Comparison of ENCODE assay signal across 26 cellular contexts in the genomic region with DNA sequence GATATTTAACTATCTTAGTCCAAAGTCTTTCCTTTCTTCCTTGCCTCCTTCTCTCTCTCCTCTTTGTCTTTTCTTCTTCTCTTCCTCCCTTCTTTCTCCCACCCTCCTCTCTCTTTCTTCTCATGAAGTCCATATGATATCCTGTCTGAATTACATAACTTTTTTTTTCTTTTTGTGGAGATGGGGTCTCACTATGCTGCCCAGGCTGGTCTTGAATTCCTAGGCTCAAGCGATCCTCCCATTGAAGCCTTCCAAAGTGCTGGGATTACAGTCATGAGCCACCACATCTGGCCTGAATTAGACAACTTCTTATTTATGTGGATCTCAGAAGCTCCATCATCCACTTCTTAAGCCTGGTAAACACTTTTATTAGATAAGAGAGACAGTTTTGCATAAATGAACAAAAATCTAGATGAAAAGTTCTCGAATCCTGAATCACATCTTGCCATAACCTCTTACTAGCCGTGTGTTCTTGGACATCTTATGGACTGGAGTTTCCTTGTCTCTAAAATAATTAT.
A peak's percentile ranks its signal among the peaks of the same experiment; 100 is the strongest.
DNase-seq lines count a peak whose midpoint lies in the region; ATAC-seq, FAIRE-seq and TF ChIP-seq lines count a peak whose summit lies in the region.
"Had no signal": no experiment of that assay in that cellular context is flagged by ENCODE, and none has a peak within 500 bp of the region (broad histone marks: within the 10 kb centered on the region; RNA-seq: fewer than 3 reads in every experiment).

No MANE protein-coding gene starts in this region.

- intact Hi-C loops in CD4-positive, alpha-beta T cell (cut with DNase I, micrococcal nuclease), result no loop called here
- intact Hi-C loops in testis (cut with DNase I; ENCODE audit: low total_unique reads), result no loop called here

- TF ChIP-seq POLR2A in GM12892 (IDR thresholded peaks at IDR 0.05; ENCODE audit: low read depth, low read length) (no peak), testis (IDR thresholded peaks at IDR 0.05) (no peak)

- 0 out of 2 replicates have a peak, but pooled peaks cover 6% of the 10 kb centered on the region for H3F3A ChIP-seq in DOHH2 (ENCODE audit: control insufficient read depth, insufficient read depth)

- peaks cover 84% of the 10 kb centered on the region for H3K4me1 ChIP-seq in DOHH2 (ENCODE audit: control insufficient read depth, low read length)
- no peaks in the 10 kb centered on the region for H3K4me1 ChIP-seq in testis
- H3K4me1 ChIP-seq: HAP-1, SJCRH30 had no signal

- H3K27me3 Mint-ChIP-seq in CD4-positive, alpha-beta T cell, result no peaks in the 10 kb centered on the region
- no peaks in the 10 kb centered on the region for H3K27me3 Mint-ChIP-seq in activated naive CD8-positive, alpha-beta T cell treated with anti-CD3 and anti-CD28 coated beads, Interleukin-2, amount 10 ng/mL, durations not matched to agents 7 days and 5 days
- no peaks in the 10 kb centered on the region for H3K27me3 Mint-ChIP-seq in memory B cell
- H3K27me3 Mint-ChIP-seq: brain had no signal

- no peak overlapping the region for H3K4me3 ChIP-seq in DOHH2 (ENCODE audit: low read length)
- H3K4me3 ChIP-seq in testis, result no peak overlapping the region
- H3K4me3 ChIP-seq: gastrocnemius medialis, HAP-1, left lung, SJCRH30, upper lobe of left lung had no signal

- peak overlapping the region; percentile 84; the same call in 1 of the 2 replicates for H3K4me2 ChIP-seq in DOHH2 (ENCODE audit: low read length)

- H3K9me3 ChIP-seq in CD4-positive, alpha-beta T cell (ENCODE audit: control insufficient read depth, low read length), result no peaks in the 10 kb centered on the region
- no peaks in the 10 kb centered on the region for H3K9me3 ChIP-seq in DOHH2 (ENCODE audit: control insufficient read depth, insufficient read depth, low read length)
- H3K9me3 ChIP-seq in testis, result no peaks in the 10 kb centered on the region
- H3K9me3 ChIP-seq: gastrocnemius medialis, HAP-1, left lung, Peyer's patch, SJCRH30, upper lobe of left lung had no signal

- H3K9me3 Mint-ChIP-seq in CD4-positive, alpha-beta T cell, result no peaks in the 10 kb centered on the region
- H3K9me3 Mint-ChIP-seq in activated naive CD8-positive, alpha-beta T cell treated with anti-CD3 and anti-CD28 coated beads, Interleukin-2, amount 10 ng/mL, durations not matched to agents 7 days and 5 days, result no peaks in the 10 kb centered on the region
- H3K9me3 Mint-ChIP-seq in memory B cell, result no peaks in the 10 kb centered on the region
- H3K9me3 Mint-ChIP-seq: brain had no signal

- H3K27me3 ChIP-seq in CD4-positive, alpha-beta T cell (ENCODE audit: control insufficient read depth, insufficient read depth, low read length), result no peaks in the 10 kb centered on the region
- H3K27me3 ChIP-seq in DOHH2 (ENCODE audit: control insufficient read depth, low read length), result no peaks in the 10 kb centered on the region
- no peaks in the 10 kb centered on the region for H3K27me3 ChIP-seq in testis
- H3K27me3 ChIP-seq: gastrocnemius medialis, left lung, Peyer's patch, SJCRH30, upper lobe of left lung had no signal

- no peak overlapping the region for H3K27ac ChIP-seq in CD4-positive, alpha-beta T cell (ENCODE audit: low read depth, low read length)
- H3K27ac ChIP-seq in DOHH2 (ENCODE audit: low read depth, low read length) (no peak overlapping the region), testis (no peak overlapping the region)
- H3K27ac ChIP-seq: gastrocnemius medialis, HL-60, left lung, SJCRH30, upper lobe of left lung had no signal

- CTCF ChIA-PET in CD4-positive, alpha-beta T cell (lab: Charles Lee), result no interaction called here

- FAIRE-seq in GM12892 (lab: Jason Lieb, UNC), result no peak

- H3K79me2 ChIP-seq in DOHH2 (ENCODE audit: control insufficient read depth, low read length), result peaks cover 50% of the 10 kb centered on the region

- H4K20me1 ChIP-seq in DOHH2 (ENCODE audit: control insufficient read depth, insufficient read depth, low read depth, low read length), result no peaks in the 10 kb centered on the region

- peaks cover 46% of the 10 kb centered on the region for H3K4me1 Mint-ChIP-seq in CD4-positive, alpha-beta T cell (ENCODE audit: low read depth)
- H3K4me1 Mint-ChIP-seq in activated naive CD8-positive, alpha-beta T cell treated with anti-CD3 and anti-CD28 coated beads, Interleukin-2, amount 10 ng/mL, durations not matched to agents 7 days and 5 days, result peaks cover 34% of the 10 kb centered on the region
- H3K4me1 Mint-ChIP-seq in memory B cell, result peaks cover 41% of the 10 kb centered on the region

- DNase-seq in CD4-positive, alpha-beta T cell, result no peak
- no peak for DNase-seq in activated naive CD8-positive, alpha-beta T cell treated with anti-CD3 and anti-CD28 coated beads, Interleukin-2, amount 10 ng/mL, durations not matched to agents 7 days and 5 days
- DNase-seq in memory B cell (ENCODE audit: low spot score in 2 of 2) (no peak), GM12892 (ENCODE audit: insufficient read length) (no peak), testis (no peak)
- DNase-seq: activated CD4-positive, alpha-beta T cell treated with anti-CD3 and anti-CD28 coated beads for 4 hours; DMS53; erythroblast; gastrocnemius medialis; hippocampal formation; left lung; NCI-H1092; NCI-H187; NCI-H2171 treated with DMSO at 0.1 percent for 48 hours; Peyer's patch; SJCRH30; stimulated activated CD4-positive, alpha-beta T cell treated with anti-CD3 and anti-CD28 coated beads, Interleukin-15, amount 100 ng/mL, for 24 hours; upper lobe of left lung had no signal

- H3K36me3 ChIP-seq in DOHH2 (ENCODE audit: control insufficient read depth, low read length) (no peaks in the 10 kb centered on the region; the same call in 1 of the 2 replicates), testis (ENCODE audit: low read depth, missing control alignments) (no peaks in the 10 kb centered on the region)
- H3K36me3 ChIP-seq: gastrocnemius medialis, HAP-1, left lung, Peyer's patch, SJCRH30, upper lobe of left lung had no signal

- WGBS in testis, 2 donors, result 95 to 96% methylated on average over 3 of the region's 3 CpGs

- H3K4me3 Mint-ChIP-seq in CD4-positive, alpha-beta T cell, result peak overlapping the region; percentile 22
- H3K4me3 Mint-ChIP-seq in activated naive CD8-positive, alpha-beta T cell treated with anti-CD3 and anti-CD28 coated beads, Interleukin-2, amount 10 ng/mL, durations not matched to agents 7 days and 5 days, result peak overlapping the region; percentile 10
- no peak overlapping the region for H3K4me3 Mint-ChIP-seq in memory B cell
- H3K4me3 Mint-ChIP-seq: brain, mesothelial cell of epicardium had no signal

- no peak for ATAC-seq in CD4-positive, alpha-beta T cell (ENCODE audit: poor library complexity)
- no peak for ATAC-seq in activated naive CD8-positive, alpha-beta T cell treated with anti-CD3 and anti-CD28 coated beads, Interleukin-2, amount 10 ng/mL, durations not matched to agents 7 days and 5 days (ENCODE audit: low read depth)
- ATAC-seq in memory B cell (ENCODE audit: low read depth) (no peak), GM21381 (IDR thresholded peaks at IDR 0.05; ENCODE audit: unreplicated experiment) (no peak), HG03139 (IDR thresholded peaks at IDR 0.05; ENCODE audit: unreplicated experiment) (no peak)
- ATAC-seq: gastrocnemius medialis, left lung, sciatic nerve had no signal

- peak overlapping the region; percentile 71 for H3K27ac Mint-ChIP-seq in CD4-positive, alpha-beta T cell
- H3K27ac Mint-ChIP-seq in activated naive CD8-positive, alpha-beta T cell treated with anti-CD3 and anti-CD28 coated beads, Interleukin-2, amount 10 ng/mL, durations not matched to agents 7 days and 5 days, result peak overlapping the region; percentile 10
- H3K27ac Mint-ChIP-seq in memory B cell, result peak overlapping the region; percentile 92
- H3K27ac Mint-ChIP-seq: brain, mesothelial cell of epicardium had no signal

- POLR2A ChIA-PET in CD4-positive, alpha-beta T cell (lab: Charles Lee), result no interaction called here
- POLR2A ChIA-PET in activated naive CD8-positive, alpha-beta T cell treated with anti-CD3 and anti-CD28 coated beads, Interleukin-2, amount 10 ng/mL, durations not matched to agents 7 days and 5 days (lab: Charles Lee), result no interaction called here

- H3K36me3 Mint-ChIP-seq in CD4-positive, alpha-beta T cell (ENCODE audit: low read depth), result no peaks in the 10 kb centered on the region
- peaks cover 20% of the 10 kb centered on the region for H3K36me3 Mint-ChIP-seq in activated naive CD8-positive, alpha-beta T cell treated with anti-CD3 and anti-CD28 coated beads, Interleukin-2, amount 10 ng/mL, durations not matched to agents 7 days and 5 days
- H3K36me3 Mint-ChIP-seq in memory B cell, result peaks cover 4% of the 10 kb centered on the region
- H3K36me3 Mint-ChIP-seq: mesothelial cell of epicardium had no signal

- no peak for TF ChIP-seq CTCF in CD4-positive, alpha-beta T cell (IDR thresholded peaks at IDR 0.05)
- TF ChIP-seq CTCF in DOHH2 (IDR thresholded peaks at IDR 0.05; ENCODE audit: low read depth, low read length, poor library complexity, severe bottlenecking) (no peak), testis (IDR thresholded peaks at IDR 0.05) (no peak)

- no peaks in the 10 kb centered on the region for H3K9me2 ChIP-seq in DOHH2 (replicated peaks; ENCODE audit: control insufficient read depth, low read length)

Comparison
In these comparisons a context has a peak if more than half of its experiments do, and no peak if none do; other contexts are left out.
1. H3K27ac Mint-ChIP-seq: peak in every context shown above with its lines; median percentile 92 in memory B cell; 71 in CD4-positive, alpha-beta T cell; 10 in activated naive CD8-positive, alpha-beta T cell treated with anti-CD3 and anti-CD28 coated beads, Interleukin-2, amount 10 ng/mL, durations not matched to agents 7 days and 5 days.